Comparison of ENCODE assay signal across 23 cellular contexts in genomic region chr18:51446571-51447210, GRCh38.
DNase-seq lines count a peak whose midpoint lies in the region; ATAC-seq and TF ChIP-seq lines count a peak whose summit lies in the region.
"Had no signal": no experiment of that assay in that cellular context is flagged by ENCODE, and none has a peak within 500 bp of the region (broad histone marks: within the 10 kb centered on the region; RNA-seq: fewer than 3 reads in every experiment).

No MANE protein-coding gene starts in this region.

- no peaks in the 10 kb centered on the region for H3K27me3 Mint-ChIP-seq in MCF 10A (ENCODE audit: insufficient read depth, unreplicated experiment)
- peaks cover 3% of the 10 kb centered on the region for H3K27me3 Mint-ChIP-seq in progenitor cell of endocrine pancreas
- peaks cover 22 to 41% of the 10 kb centered on the region in 2 donors for H3K27me3 Mint-ChIP-seq in natural killer cell (ENCODE audit: low read depth in 2 of 2)
- H3K27me3 Mint-ChIP-seq: CD4-positive, CD25-positive, alpha-beta regulatory T cell had no signal

- no peak for ATAC-seq in body of pancreas
- ATAC-seq in natural killer cell, result no peak
- ATAC-seq: GM12878, HCT116 had no signal

- TF ChIP-seq POLR2A in breast epithelium (IDR thresholded peaks at IDR 0.05), result no peak
- TF ChIP-seq POLR2A in body of pancreas (IDR thresholded peaks at IDR 0.05), result no peak

- POLR2A ChIA-PET in MCF 10A (lab: Yijun Ruan, JAX), result interaction anchor here (1.1 kb wide), 1 partner anchor 82 kb away, joined by 3 read pairs; no protein-coding TSS in a partner anchor

- CTCF ChIA-PET in MCF 10A (lab: Yijun Ruan, JAX), result interaction anchor here (0.5 to 1.2 kb wide), 4 partner anchors 9 to 354 kb away, joined by 3 to 5 read pairs (median 4); no protein-coding TSS in a partner anchor

- peaks cover 17% of the 10 kb centered on the region for H3K4me1 Mint-ChIP-seq in MCF 10A (ENCODE audit: insufficient read depth, unreplicated experiment)
- peaks cover 20% of the 10 kb centered on the region for H3K4me1 Mint-ChIP-seq in progenitor cell of endocrine pancreas (ENCODE audit: low read depth)
- no peaks in the 10 kb centered on the region for H3K4me1 Mint-ChIP-seq in natural killer cell
- H3K4me1 Mint-ChIP-seq: CD4-positive, CD25-positive, alpha-beta regulatory T cell had no signal

- intact Hi-C loops in MCF 10A (cut with micrococcal nuclease) (no loop called here), breast epithelium (cut with DNase I; ENCODE audit: low total_unique reads) (no loop called here), body of pancreas (cut with DNase I) (no loop called here), natural killer cell (cut with micrococcal nuclease) (no loop called here)

- H3K36me3 Mint-ChIP-seq in MCF 10A (ENCODE audit: insufficient read depth, unreplicated experiment) (no peaks in the 10 kb centered on the region), progenitor cell of endocrine pancreas (ENCODE audit: insufficient read depth) (no peaks in the 10 kb centered on the region), natural killer cell (no peaks in the 10 kb centered on the region)
- H3K36me3 Mint-ChIP-seq: CD4-positive, CD25-positive, alpha-beta regulatory T cell had no signal

- no TSS peak for BruUV-seq in MCF 10A (replicated peaks; lab: Mats Ljungman, UMichigan)

- H3K9me3 ChIP-seq in breast epithelium (no peaks in the 10 kb centered on the region), body of pancreas (no peaks in the 10 kb centered on the region)
- H3K9me3 ChIP-seq: BLaER1, Peyer's patch had no signal

- H3K27me3 ChIP-seq in breast epithelium, result no peaks in the 10 kb centered on the region
- H3K27me3 ChIP-seq in body of pancreas, result no peaks in the 10 kb centered on the region
- H3K27me3 ChIP-seq: BLaER1, Peyer's patch had no signal

- no peak for TF ChIP-seq CTCF in MCF 10A (IDR thresholded peaks at IDR 0.05; ENCODE audit: unreplicated experiment)
- TF ChIP-seq CTCF in breast epithelium (IDR thresholded peaks at IDR 0.05), result no peak
- no peak for TF ChIP-seq CTCF in body of pancreas (IDR thresholded peaks at IDR 0.05)
- no peak for TF ChIP-seq CTCF in progenitor cell of endocrine pancreas (IDR thresholded peaks at IDR 0.05; ENCODE audit: unreplicated experiment)
- TF ChIP-seq CTCF in natural killer cell (IDR thresholded peaks at IDR 0.05), result no peak

- H3K27ac Mint-ChIP-seq in MCF 10A (ENCODE audit: low read depth, unreplicated experiment) (peak overlapping the region; percentile 91), progenitor cell of endocrine pancreas (peak overlapping the region; percentile 89), natural killer cell (no peak overlapping the region)
- H3K27ac Mint-ChIP-seq: CD4-positive, CD25-positive, alpha-beta regulatory T cell had no signal

- H3K4me3 ChIP-seq in breast epithelium (no peak overlapping the region), body of pancreas (no peak overlapping the region)
- H3K4me3 ChIP-seq: BLaER1, GM12878, Peyer's patch, SK-N-MC had no signal

- H3K4me1 ChIP-seq in breast epithelium (no peaks in the 10 kb centered on the region), body of pancreas (peaks cover 26% of the 10 kb centered on the region)
- H3K4me1 ChIP-seq: BLaER1, Peyer's patch had no signal

- H3K27ac ChIP-seq in breast epithelium (no peak overlapping the region), body of pancreas (peak overlapping the region; percentile 77 to 94 (median 92))
- H3K27ac ChIP-seq: BLaER1, Peyer's patch, SK-N-MC had no signal

- DNase-seq in MCF 10A (ENCODE audit: unreplicated experiment) (no peak), breast epithelium (ENCODE audit: low spot score in 2 of 2) (no peak), body of pancreas (no peak), progenitor cell of endocrine pancreas (ENCODE audit: low spot score, unreplicated experiment) (no peak), cortex of kidney (lab: John Stamatoyannopoulos, UW) (no peak), natural killer cell (no peak)
- DNase-seq in stimulated activated CD4-positive, alpha-beta T cell treated with anti-CD3 and anti-CD28 coated beads, Interleukin-4, amount 100 ng/mL, for 4 hours, result no peak
- DNase-seq: CD4-positive, CD25-positive, alpha-beta regulatory T cell; IMR-90; KG1; NCI-H1092; NCI-H187; NCI-H2081 treated with DMSO at 0.1 percent for 48 hours; NCI-H2171; NCI-H226; NCI-H510A; OCI-M1; Peyer's patch; SIG-M5 had no signal

- no peaks in the 10 kb centered on the region for H3K9me3 Mint-ChIP-seq in MCF 10A (ENCODE audit: unreplicated experiment)
- no peaks in the 10 kb centered on the region for H3K9me3 Mint-ChIP-seq in progenitor cell of endocrine pancreas (ENCODE audit: low read depth)
- H3K9me3 Mint-ChIP-seq in natural killer cell, result no peaks in the 10 kb centered on the region
- H3K9me3 Mint-ChIP-seq: CD4-positive, CD25-positive, alpha-beta regulatory T cell had no signal

- H3K4me3 Mint-ChIP-seq in MCF 10A (ENCODE audit: unreplicated experiment) (no peak overlapping the region), progenitor cell of endocrine pancreas (ENCODE audit: low read depth) (no peak overlapping the region), natural killer cell (no peak overlapping the region)
- H3K4me3 Mint-ChIP-seq: CD4-positive, CD25-positive, alpha-beta regulatory T cell had no signal

- WGBS in body of pancreas, 2 donors, result 51 to 57% methylated on average over 2 of the region's 2 CpGs

- no peaks in the 10 kb centered on the region for H3K36me3 ChIP-seq in breast epithelium
- no peaks in the 10 kb centered on the region for H3K36me3 ChIP-seq in body of pancreas (replicated peaks in 1 of 2; ENCODE audit: insufficient read depth in 1 of 2, low read depth in 2 of 2)
- H3K36me3 ChIP-seq: BLaER1, Peyer's patch had no signal

Comparison
In these comparisons a context has a peak if more than half of its experiments do, and no peak if none do; other contexts are left out.
1. H3K27ac Mint-ChIP-seq: peak in MCF 10A (single experiment) and progenitor cell of endocrine pancreas (single experiment); none in natural killer cell (0 of 2).
2. H3K27ac ChIP-seq: peak in body of pancreas (4 of 4); none in breast epithelium (0 of 2).